Comparison of ENCODE assay signal across 12 cellular contexts in the genomic region with DNA sequence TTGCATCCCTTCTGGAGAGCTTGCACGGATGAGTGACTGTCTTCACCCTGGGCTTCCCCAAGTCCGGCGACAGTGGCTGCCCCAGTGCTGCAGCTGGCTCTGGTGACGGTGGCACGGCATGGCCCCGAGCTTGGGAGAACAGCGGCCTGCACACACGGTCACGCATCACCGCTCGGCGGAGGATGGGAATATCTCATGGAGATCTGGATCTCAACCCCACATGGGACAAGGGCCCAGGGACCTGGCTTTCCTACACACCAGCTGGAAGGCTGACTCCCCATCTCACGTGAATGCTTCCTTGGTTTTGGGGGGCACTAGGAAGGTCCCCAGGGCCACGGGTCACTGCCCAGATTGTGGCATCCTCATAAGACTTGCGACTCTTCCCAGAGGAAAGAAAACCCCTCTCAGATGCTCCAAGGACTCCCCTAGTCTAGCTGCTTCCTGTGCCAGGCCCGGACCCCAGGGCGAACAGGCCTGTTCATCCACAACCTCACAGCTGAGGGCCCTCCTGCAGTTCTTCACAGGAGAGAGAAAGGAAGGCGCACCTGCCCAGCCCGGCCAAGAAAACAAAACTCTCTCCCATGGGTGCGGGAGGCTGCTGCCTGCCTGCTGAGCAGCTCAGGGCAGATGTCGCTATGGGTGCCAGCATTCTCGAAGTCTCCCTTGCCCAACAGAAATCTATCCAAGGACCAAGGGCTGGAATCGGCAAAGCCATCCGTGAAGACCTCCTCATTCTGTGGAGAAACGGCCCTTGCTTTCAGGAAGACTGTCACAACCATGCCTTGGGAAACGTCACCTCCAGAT. TPM values are rescaled to one million over a fixed set of nuclear protein-coding genes. Genes with fewer than 3 reads are reported as not detected.
DNase-seq lines count a peak whose midpoint lies in the region; ATAC-seq and TF ChIP-seq lines count a peak whose summit lies in the region.
"Had no signal": no experiment of that assay in that cellular context is flagged by ENCODE, and none has a peak within 500 bp of the region (broad histone marks: within the 10 kb centered on the region; RNA-seq: fewer than 3 reads in every experiment).

No MANE protein-coding gene starts in this region.

- H3K4me3 ChIP-seq in Caco-2 (ENCODE audit: low read depth, low read length) (no peak overlapping the region), SK-N-SH (ENCODE audit: low read depth in 2 of 2, low read length in 1 of 2) (no peak overlapping the region)
- H3K4me3 ChIP-seq: esophagus muscularis mucosa, SJCRH30 had no signal

- no peak for ATAC-seq in naive B cell (ENCODE audit: low read depth in 2 of 2)
- ATAC-seq in GM18519 (IDR thresholded peaks at IDR 0.05; ENCODE audit: low FRiP score, unreplicated experiment) = no peak

- no peak overlapping the region for H3K9ac ChIP-seq in SK-N-SH

- POLR2A ChIA-PET in Caco-2 (lab: Charles Lee) = interaction anchor here (1.4 kb wide), 1 partner anchor 9 kb away, joined by 3 read pairs; no protein-coding TSS in a partner anchor
- POLR2A ChIA-PET in SK-N-SH (lab: Yijun Ruan, JAX) = interaction anchor here (1.0 to 1.3 kb wide), 2 partner anchors 9 kb away, joined by 4 read pairs; no protein-coding TSS in a partner anchor

- TF ChIP-seq RAD21 in SK-N-SH (IDR thresholded peaks at IDR 0.05; ENCODE audit: low read length) = no peak

- TF ChIP-seq EP300 in SK-N-SH (IDR thresholded peaks at IDR 0.05; ENCODE audit: borderline replicate concordance in 1 of 2, low read depth in 1 of 2, low read length in 1 of 2) = no peak

- no peaks in the 10 kb centered on the region for H3K9me3 Mint-ChIP-seq in Caco-2 (ENCODE audit: unreplicated experiment)
- no peaks in the 10 kb centered on the region for H3K9me3 Mint-ChIP-seq in naive B cell

- H3K4me1 Mint-ChIP-seq in Caco-2 (ENCODE audit: low read depth, unreplicated experiment) (no peaks in the 10 kb centered on the region), naive B cell (peaks cover 0 to 6% (median 0%) of the 10 kb centered on the region in 3 donors)

- H3K27me3 ChIP-seq in Caco-2 (replicated peaks; ENCODE audit: control insufficient read depth, insufficient read depth, low read length) (no peaks in the 10 kb centered on the region), SK-N-SH (ENCODE audit: insufficient read depth) (no peaks in the 10 kb centered on the region)
- H3K27me3 ChIP-seq: esophagus muscularis mucosa, SJCRH30 had no signal

- peak; percentile 21 for TF ChIP-seq POLR2A in GM15510 (IDR thresholded peaks at IDR 0.05; ENCODE audit: borderline replicate concordance, extremely low read depth, insufficient read length)

- no peak overlapping the region for H3K27ac ChIP-seq in SK-N-SH (ENCODE audit: low read depth in 2 of 2, low read length in 1 of 2)
- H3K27ac ChIP-seq: esophagus muscularis mucosa, SJCRH30 had no signal

- H3K9me2 ChIP-seq in SK-N-SH = no peaks in the 10 kb centered on the region

- no peak for TF ChIP-seq CTCF in Caco-2 (IDR thresholded peaks at IDR 0.05; ENCODE audit: insufficient read depth in 1 of 2, low read depth in 1 of 2, low read length in 1 of 2, severe bottlenecking in 1 of 2, unreplicated experiment in 1 of 2)
- TF ChIP-seq CTCF in SK-N-SH (IDR thresholded peaks at IDR 0.05) = no peak

- no peaks in the 10 kb centered on the region for H3K36me3 ChIP-seq in Caco-2 (ENCODE audit: control insufficient read depth, insufficient read depth, low read length)
- peaks cover 0 to 18% of the 10 kb centered on the region in 2 experiments for H3K36me3 ChIP-seq in SK-N-SH (replicated peaks in 1 of 2; ENCODE audit: control insufficient read depth in 1 of 2, insufficient read depth in 2 of 2, low read length in 1 of 2)
- H3K36me3 ChIP-seq: SJCRH30 had no signal

- H3K9me3 ChIP-seq in Caco-2 (no peaks in the 10 kb centered on the region), SK-N-SH (no peaks in the 10 kb centered on the region)
- H3K9me3 ChIP-seq: esophagus muscularis mucosa, SJCRH30 had no signal

- no peaks in the 10 kb centered on the region for H3K79me2 ChIP-seq in SK-N-SH (ENCODE audit: insufficient read depth)

- H3K4me1 ChIP-seq in Caco-2 (no peaks in the 10 kb centered on the region), SK-N-SH (ENCODE audit: control insufficient read depth in 1 of 2, insufficient read depth in 2 of 2, low read depth in 1 of 2, low read length in 1 of 2) (peaks cover 0 to 11% of the 10 kb centered on the region in 2 experiments; a peak in 1 of 4 replicates)
- H3K4me1 ChIP-seq: SJCRH30 had no signal

- H3F3A ChIP-seq in SK-N-SH (replicated peaks; ENCODE audit: insufficient read depth) = no peaks in the 10 kb centered on the region

- H2AFZ ChIP-seq in SK-N-SH (ENCODE audit: low read depth) = no peak overlapping the region

- H3K4me3 Mint-ChIP-seq in Caco-2 (ENCODE audit: unreplicated experiment) (no peak overlapping the region), naive B cell (no peak overlapping the region)

- H3K27ac Mint-ChIP-seq in Caco-2 (ENCODE audit: unreplicated experiment) (peak overlapping the region; percentile 32), naive B cell (peak overlapping the region in 5 of 6 donors; percentile 30 to 70 (median 49))

- 65% methylated on average over 16 of the region's 26 CpGs for WGBS in SK-N-SH (ENCODE audit: low lambda C conversion rate)

- DNase-seq in Caco-2 (no peak), SK-N-SH (peak; percentile 86), naive B cell (no peak)
- DNase-seq in activated CD4-positive, CD25-positive, alpha-beta regulatory T cell treated with anti-CD3 and anti-CD28 coated beads, Interleukin-2, amount 50 U/mL, for 72 hours = no peak
- DNase-seq in stimulated activated CD4-positive, alpha-beta T cell treated with anti-CD3 and anti-CD28 coated beads, Interleukin-1b, Interleukin-23, amount 100 ng/mL, for 48 hours = no peak
- DNase-seq: activated gamma-delta T cell treated with Interleukin-2 at 50 U/mL for 16 hours, DMS153, NCI-H748 treated with DMSO at 0.1 percent for 48 hours, SJCRH30 had no signal

- intact Hi-C loops in Caco-2 (cut with micrococcal nuclease; ENCODE audit: unreplicated experiment) = no loop called here

- no TSS peak for BruUV-seq in Caco-2 (replicated peaks; lab: Mats Ljungman, UMichigan)

- CTCF ChIA-PET in Caco-2 (lab: Charles Lee) = no interaction called here
- CTCF ChIA-PET in SK-N-SH (lab: Yijun Ruan, JAX) = interaction anchor here (0.7 to 2.4 kb wide), 6 partner anchors 9 to 151 kb away, joined by 3 to 6 read pairs (median 4); no protein-coding TSS in a partner anchor

- H3K36me3 Mint-ChIP-seq in Caco-2 (ENCODE audit: insufficient read depth, unreplicated experiment) (peaks cover 78% of the 10 kb centered on the region), naive B cell (no peaks in the 10 kb centered on the region)

- H3K27me3 Mint-ChIP-seq in Caco-2 (ENCODE audit: insufficient read depth, unreplicated experiment) (no peaks in the 10 kb centered on the region), naive B cell (no peaks in the 10 kb centered on the region)

- no peaks in the 10 kb centered on the region for H4K20me1 ChIP-seq in SK-N-SH (ENCODE audit: insufficient read depth)

- H3K4me2 ChIP-seq in SK-N-SH = no peak overlapping the region

TF ChIP-seq in SK-N-SH, 30 proteins besides CTCF, POLR2A, EP300 and RAD21 (continues in another document):
- no peak for TF ChIP-seq EZH2phosphoT487 (IDR thresholded peaks at IDR 0.05; ENCODE audit: borderline replicate concordance, low read depth)
- no peak for TF ChIP-seq GABPA (IDR thresholded peaks at IDR 0.05; ENCODE audit: low read depth)
- TF ChIP-seq JUND (IDR thresholded peaks at IDR 0.05) = no peak
- TF ChIP-seq RFX5 (IDR thresholded peaks at IDR 0.05; ENCODE audit: low read length) = no peak
- no peak for TF ChIP-seq MEF2A (IDR thresholded peaks at IDR 0.05; ENCODE audit: borderline replicate concordance, low read depth)
- TF ChIP-seq GATA2 (CRISPR knock-in tag; IDR thresholded peaks at IDR 0.05) = peak; percentile 56
- peak; percentile 79 for TF ChIP-seq CHD2 (IDR thresholded peaks at IDR 0.05; ENCODE audit: low read length, partially characterized antibody)
- TF ChIP-seq RCOR1 (IDR thresholded peaks at IDR 0.05; ENCODE audit: low read length) = no peak
- no peak for TF ChIP-seq SMC3 (IDR thresholded peaks at IDR 0.05; ENCODE audit: low read depth, low read length)
- TF ChIP-seq USF2 (IDR thresholded peaks at IDR 0.05; ENCODE audit: borderline replicate concordance, low read depth, low read length) = no peak
- TF ChIP-seq MXI1 (IDR thresholded peaks at IDR 0.05; ENCODE audit: low read depth, low read length) = no peak

RNA-seq across cellular contexts. Expression of gene CFAP410, which starts 9.9 kb away (rescaled TPM):
- total RNA-seq in Caco-2 (2022) = 16.5 and 20.1 TPM in 2 replicates
- polyA plus RNA-seq in SK-N-SH (2012; rRNA removed) (18.0 and 19.2 TPM in 2 replicates), naive B cell (ENCODE audit: low read depth in 6 of 6) (10 to 100 TPM; 28.1 to 44.6 (median 35.1) TPM)
- polyA plus RNA-seq in SK-N-SH (2012; cell fraction: cytosol; rRNA removed) = 5.8 and 11.3 TPM in 2 replicates
- polyA plus RNA-seq in SK-N-SH (2012; cell fraction: nucleus; rRNA removed) = 61.8 and 97.0 TPM in 2 replicates

RNA-seq across cellular contexts. Expression of gene TRPM2, which starts 24.1 kb away (rescaled TPM):
- total RNA-seq in Caco-2 (2022) = 0.07 and 0.20 TPM in 2 replicates
- polyA plus RNA-seq in SK-N-SH (2012; rRNA removed) (not detected in 2 replicates), naive B cell (ENCODE audit: low read depth in 6 of 6) (1 to 10 TPM in 5 of 6 donors, under 1 TPM in 1; 0.48 to 4.8 (median 2.6) TPM)
- not detected in 2 replicates for polyA plus RNA-seq in SK-N-SH (2012; cell fraction: cytosol; rRNA removed)
- 0.02 TPM in 1 of 2 replicates, not detected in the other for polyA plus RNA-seq in SK-N-SH (2012; cell fraction: nucleus; rRNA removed)

RNA-seq across cellular contexts. Expression of gene PFKL, which starts 29.4 kb away (rescaled TPM):
- total RNA-seq in Caco-2 (2022) = 137 and 140 TPM in 2 replicates
- polyA plus RNA-seq in SK-N-SH (2012; rRNA removed) (107 and 118 TPM in 2 replicates), naive B cell (ENCODE audit: low read depth in 6 of 6) (100 to 1,000 TPM; 165 to 210 (median 189) TPM)
- polyA plus RNA-seq in SK-N-SH (2012; cell fraction: cytosol; rRNA removed) = 39.2 and 63.5 TPM in 2 replicates
- polyA plus RNA-seq in SK-N-SH (2012; cell fraction: nucleus; rRNA removed) = 260 and 292 TPM in 2 replicates

RNA-seq across cellular contexts. Expression of gene AIRE, which starts 43.6 kb away (rescaled TPM):
- not detected in 2 replicates for total RNA-seq in Caco-2 (2022)
- polyA plus RNA-seq in SK-N-SH (2012; rRNA removed) = not detected in 2 replicates
- polyA plus RNA-seq in SK-N-SH (2012; cell fraction: cytosol; rRNA removed) = not detected in 2 replicates
- 0.04 and 0.07 TPM in 2 replicates for polyA plus RNA-seq in SK-N-SH (2012; cell fraction: nucleus; rRNA removed)
- 1 to 10 TPM in 2 of 6 donors, under 1 TPM in 4; 0.34 to 1.7 (median 0.77) TPM for polyA plus RNA-seq in naive B cell (ENCODE audit: low read depth in 6 of 6)
- total RNA-seq: esophagus muscularis mucosa had no signal
